8 cellular contexts compared by ENCODE assay signal in the genomic region with DNA sequence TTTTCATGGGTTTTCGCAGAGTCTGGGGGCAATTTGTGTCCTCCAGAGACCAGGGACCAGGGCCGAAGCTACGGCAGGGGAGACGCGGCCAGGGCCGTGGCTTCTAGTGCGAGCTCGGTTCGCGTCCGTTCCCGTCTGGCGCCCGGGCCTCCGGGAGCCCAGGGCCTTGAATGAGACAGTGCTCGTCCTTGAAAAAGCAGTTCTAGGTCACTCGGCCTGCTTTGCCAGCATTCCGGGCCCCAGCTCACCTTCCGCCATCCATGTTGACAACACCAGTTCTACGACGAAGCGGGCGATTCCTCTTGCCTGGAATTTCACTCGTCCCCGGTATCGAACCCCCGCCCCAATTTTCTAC. TPM values are rescaled to one million over a fixed set of nuclear protein-coding genes. Genes with fewer than 3 reads are reported as not detected.
DNase-seq lines count a peak whose midpoint lies in the region; ATAC-seq and TF ChIP-seq lines count a peak whose summit lies in the region.

No MANE protein-coding gene starts in this region.

- peak overlapping the region; percentile 65 for H3K9ac ChIP-seq in PC-3 (ENCODE audit: low read length)

- no peaks in the 10 kb centered on the region for H3K9me2 ChIP-seq in PC-3 (replicated peaks; ENCODE audit: low read length)

- intact Hi-C loops in CD4-positive, alpha-beta memory T cell (cut with micrococcal nuclease) = loop anchor here (1.0 to 2.0 kb wide), 3 partner anchors 15 to 152 kb away; a partner anchor contains a TSS
- intact Hi-C loops in PC-3 (cut with micrococcal nuclease) = loop anchor here (10.0 kb wide), 1 partner anchor 256 kb away; no protein-coding TSS in a partner anchor
- intact Hi-C loops in thyroid gland (cut with DNase I) = no loop called here

- H3K27me3 ChIP-seq in CD4-positive, alpha-beta memory T cell (ENCODE audit: insufficient read depth, low read length) = no peaks in the 10 kb centered on the region
- H3K27me3 ChIP-seq in PC-3 (ENCODE audit: low read length) (peaks cover 14% of the 10 kb centered on the region), thyroid gland (no peaks in the 10 kb centered on the region)

- BruUV-seq in PC-3 (replicated peaks; lab: Mats Ljungman, UMichigan) = TSS peak; percentile 82

- no peaks in the 10 kb centered on the region for H3K36me3 ChIP-seq in CD4-positive, alpha-beta memory T cell (ENCODE audit: insufficient read depth, low read length)
- H3K36me3 ChIP-seq in PC-3 (ENCODE audit: low read depth, low read length) = no peaks in the 10 kb centered on the region
- no peaks in the 10 kb centered on the region for H3K36me3 ChIP-seq in thyroid gland

- H3K27me3 Mint-ChIP-seq in CD4-positive, alpha-beta memory T cell = no peaks in the 10 kb centered on the region
- H3K27me3 Mint-ChIP-seq in memory B cell = peaks cover 6% of the 10 kb centered on the region

- H3K4me1 Mint-ChIP-seq in CD4-positive, alpha-beta memory T cell = peaks cover 27 to 62% (median 41%) of the 10 kb centered on the region in 4 donors
- peaks cover 17% of the 10 kb centered on the region for H3K4me1 Mint-ChIP-seq in memory B cell

- ATAC-seq in GM21619 (IDR thresholded peaks at IDR 0.05; ENCODE audit: unreplicated experiment) (peak; percentile 12), PC-3 (no peak), memory B cell (ENCODE audit: low read depth) (peak; percentile 18), GM21786 (IDR thresholded peaks at IDR 0.05; ENCODE audit: unreplicated experiment) (no peak)

- H3K36me3 Mint-ChIP-seq in CD4-positive, alpha-beta memory T cell = peaks cover 27 to 39% of the 10 kb centered on the region in 2 donors
- peaks cover 16% of the 10 kb centered on the region for H3K36me3 Mint-ChIP-seq in memory B cell

- POLR2A ChIA-PET in CD4-positive, alpha-beta memory T cell (lab: Charles Lee; ENCODE audit: partially characterized antibody) = interaction anchor here (0.6 to 5.1 kb wide), 21 partner anchors 9 to 420 kb away, joined by 3 to 82 read pairs (median 4); a partner anchor contains a TSS
- POLR2A ChIA-PET in PC-3 (lab: Charles Lee; ENCODE audit: unreplicated experiment) = no interaction called here

- H3K9me3 Mint-ChIP-seq in CD4-positive, alpha-beta memory T cell = peaks cover 0 to 21% (median 16%) of the 10 kb centered on the region in 8 donors
- H3K9me3 Mint-ChIP-seq in memory B cell = peaks cover 7% of the 10 kb centered on the region

- no peaks in the 10 kb centered on the region for H3K79me2 ChIP-seq in PC-3 (ENCODE audit: low read length)

- peak overlapping the region; percentile 82 to 87 for H3K4me3 ChIP-seq in CD4-positive, alpha-beta memory T cell (ENCODE audit: low read length in 2 of 2)
- peak overlapping the region; percentile 63 for H3K4me3 ChIP-seq in PC-3 (ENCODE audit: low read length)
- H3K4me3 ChIP-seq in thyroid gland (replicated peaks in 1 of 3) = peak overlapping the region; percentile 3 to 85 (median 58)

- H3K9me3 ChIP-seq in CD4-positive, alpha-beta memory T cell (ENCODE audit: control insufficient read depth in 1 of 2, low read length in 2 of 2) = no peaks in the 10 kb centered on the region
- no peaks in the 10 kb centered on the region for H3K9me3 ChIP-seq in PC-3 (ENCODE audit: low read length)
- no peaks in the 10 kb centered on the region for H3K9me3 ChIP-seq in thyroid gland

- peak overlapping the region; percentile 84 to 95 (median 92) for H3K4me3 Mint-ChIP-seq in CD4-positive, alpha-beta memory T cell
- peak overlapping the region; percentile 85 for H3K4me3 Mint-ChIP-seq in memory B cell

- H3F3A ChIP-seq in PC-3 (ENCODE audit: low read length, unreplicated experiment) = no peaks in the 10 kb centered on the region

- no peak for TF ChIP-seq CTCF in PC-3 (conservative IDR thresholded peaks at IDR 0.05; ENCODE audit: low read depth, low read length)
- no peak for TF ChIP-seq CTCF in thyroid gland (IDR thresholded peaks at IDR 0.05)

- peak overlapping the region; percentile 77 to 100 (median 97) for H3K27ac Mint-ChIP-seq in CD4-positive, alpha-beta memory T cell
- peak overlapping the region; percentile 87 for H3K27ac Mint-ChIP-seq in memory B cell

- H4K20me1 ChIP-seq in PC-3 (ENCODE audit: low read length) = no peaks in the 10 kb centered on the region

- peak overlapping the region; percentile 70 for H2AFZ ChIP-seq in PC-3 (ENCODE audit: low read length)

- no peak for TF ChIP-seq POLR2A in thyroid gland (IDR thresholded peaks at IDR 0.05)

- H3K4me1 ChIP-seq in CD4-positive, alpha-beta memory T cell (ENCODE audit: insufficient read depth, low read length) = peaks cover 42% of the 10 kb centered on the region
- H3K4me1 ChIP-seq in PC-3 (ENCODE audit: insufficient read depth, low read length) (peaks cover 21% of the 10 kb centered on the region), thyroid gland (peaks cover 11 to 26% of the 10 kb centered on the region in 2 donors)

- peak overlapping the region; percentile 77 for H3K4me2 ChIP-seq in PC-3 (ENCODE audit: low read length)

- DNase-seq in CD4-positive, alpha-beta memory T cell = peak in 1 of 5 donors; percentile 47
- DNase-seq in PC-3 (no peak), memory B cell (ENCODE audit: low spot score in 2 of 2) (no peak), thyroid gland (peak; percentile 27 to 39), dedifferentiated amniotic fluid mesenchymal stem cell (ENCODE audit: extremely low spot score) (no peak)

- WGBS in thyroid gland, 2 donors = 24 to 30% methylated on average over 15 to 25 of the region's 27 CpGs

- CTCF ChIA-PET in CD4-positive, alpha-beta memory T cell (lab: Charles Lee; ENCODE audit: partially characterized antibody) = interaction anchor here (0.6 to 6.1 kb wide), 13 partner anchors 12 to 293 kb away, joined by 3 to 127 read pairs (median 6); a partner anchor contains a TSS
- CTCF ChIA-PET in PC-3 (lab: Charles Lee) = no interaction called here

- H3K27ac ChIP-seq in CD4-positive, alpha-beta memory T cell (ENCODE audit: low read depth, low read length) = peak overlapping the region; percentile 99
- 0 out of 2 replicates have a peak overlapping the region, but pooled peaks have one; percentile 19 for H3K27ac ChIP-seq in PC-3 (ENCODE audit: low read length)
- peak overlapping the region; percentile 98 for H3K27ac ChIP-seq in cingulate gyrus (ENCODE audit: low read depth, low read length)
- H3K27ac ChIP-seq in thyroid gland = peak overlapping the region; percentile 94 to 99 (median 96)

RNA-seq across cellular contexts. Expression of a gene that starts 4.5 kb away (rescaled TPM):
- not detected for total RNA-seq in CD4-positive, alpha-beta memory T cell
- not detected for polyA plus RNA-seq in CD4-positive, alpha-beta memory T cell
- total RNA-seq in PC-3 (2014; rRNA removed) (not detected in 2 replicates), thyroid gland (not detected)

RNA-seq across cellular contexts. Expression of a gene that starts 15.2 kb away (rescaled TPM):
- under 1 TPM; 0.42 to 0.47 TPM for total RNA-seq in CD4-positive, alpha-beta memory T cell
- polyA plus RNA-seq in CD4-positive, alpha-beta memory T cell = under 1 TPM in 1 of 2 donors, not detected in 1; 0.15 TPM
- total RNA-seq in PC-3 (2014; rRNA removed) (not detected in 2 replicates), thyroid gland (under 1 TPM in 2 of 4 donors, not detected in 2; 0.44 to 0.54 TPM)

RNA-seq across cellular contexts. Expression of a gene that starts 41.3 kb away (rescaled TPM):
- total RNA-seq in CD4-positive, alpha-beta memory T cell = 10 to 100 TPM; 61.0 to 64.6 TPM
- 10 to 100 TPM; 63.1 to 64.1 TPM for polyA plus RNA-seq in CD4-positive, alpha-beta memory T cell
- total RNA-seq in PC-3 (2014; rRNA removed) = 18.0 and 34.4 TPM in 2 replicates
- 10 to 100 TPM; 28.9 to 70.6 (median 33.4) TPM for total RNA-seq in thyroid gland

Comparison
In these comparisons a context has a peak if more than half of its experiments do, and no peak if none do; other contexts are left out.
1. DNase-seq: peak in thyroid gland (2 of 2); none in PC-3 (single experiment), memory B cell (0 of 2) and dedifferentiated amniotic fluid mesenchymal stem cell (single experiment).
2. H3K27ac ChIP-seq: peak in every context shown above with its lines; median percentile 99 in CD4-positive, alpha-beta memory T cell; 98 in cingulate gyrus; 96 in thyroid gland; 19 in PC-3.
3. ATAC-seq: peak in GM21619 (single experiment) and memory B cell (single experiment); none in PC-3 (single experiment) and GM21786 (single experiment).
4. Peak in every context shown above with its lines, with median percentiles within 50 percentile points of each other: H3K4me3 ChIP-seq.